Comparison of ENCODE assay signal across 14 cellular contexts in the genomic region with DNA sequence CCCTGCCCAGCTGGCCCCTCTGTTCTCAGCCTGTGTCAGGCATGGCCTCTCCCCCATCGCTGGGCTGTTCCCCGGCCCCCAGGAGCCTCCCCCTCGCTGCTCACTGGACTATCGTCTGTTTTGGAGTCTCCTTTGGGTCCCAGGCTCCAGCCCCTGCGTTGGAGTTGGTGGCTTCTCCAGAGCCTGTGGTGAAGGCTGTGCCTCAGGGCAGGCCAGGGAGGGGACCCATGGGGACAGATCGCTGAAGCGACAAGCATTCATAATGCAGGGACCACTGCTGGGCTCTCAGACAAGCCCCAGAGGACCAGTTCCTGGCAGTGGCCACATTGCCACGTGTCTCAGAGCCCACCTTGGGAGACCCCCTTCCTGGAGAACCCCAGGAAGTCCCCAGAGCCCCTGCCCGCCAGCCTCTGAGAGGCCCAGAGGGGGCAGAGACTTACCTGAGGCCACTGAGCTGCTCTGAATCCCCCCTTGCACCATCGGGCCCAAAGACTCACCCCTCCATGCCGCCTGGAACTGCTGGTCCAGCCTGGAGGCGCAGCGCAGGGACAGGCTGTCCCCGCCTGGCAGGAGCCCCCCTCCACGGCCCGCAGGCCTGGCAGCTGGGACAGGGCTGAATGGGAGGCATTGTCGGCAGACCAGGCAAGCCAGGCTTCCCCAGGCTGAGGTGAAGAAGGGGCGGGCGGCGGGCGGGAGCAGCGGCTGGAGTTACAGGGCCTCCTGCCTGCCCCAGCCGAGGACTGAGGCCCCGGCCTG. TPM values are rescaled to one million over a fixed set of nuclear protein-coding genes. Genes with fewer than 3 reads are reported as not detected.
DNase-seq lines count a peak whose midpoint lies in the region; ATAC-seq and TF ChIP-seq lines count a peak whose summit lies in the region.
"Had no signal": no experiment of that assay in that cellular context is flagged by ENCODE, and none has a peak within 500 bp of the region (broad histone marks: within the 10 kb centered on the region; RNA-seq: fewer than 3 reads in every experiment).

A gene with protein sequence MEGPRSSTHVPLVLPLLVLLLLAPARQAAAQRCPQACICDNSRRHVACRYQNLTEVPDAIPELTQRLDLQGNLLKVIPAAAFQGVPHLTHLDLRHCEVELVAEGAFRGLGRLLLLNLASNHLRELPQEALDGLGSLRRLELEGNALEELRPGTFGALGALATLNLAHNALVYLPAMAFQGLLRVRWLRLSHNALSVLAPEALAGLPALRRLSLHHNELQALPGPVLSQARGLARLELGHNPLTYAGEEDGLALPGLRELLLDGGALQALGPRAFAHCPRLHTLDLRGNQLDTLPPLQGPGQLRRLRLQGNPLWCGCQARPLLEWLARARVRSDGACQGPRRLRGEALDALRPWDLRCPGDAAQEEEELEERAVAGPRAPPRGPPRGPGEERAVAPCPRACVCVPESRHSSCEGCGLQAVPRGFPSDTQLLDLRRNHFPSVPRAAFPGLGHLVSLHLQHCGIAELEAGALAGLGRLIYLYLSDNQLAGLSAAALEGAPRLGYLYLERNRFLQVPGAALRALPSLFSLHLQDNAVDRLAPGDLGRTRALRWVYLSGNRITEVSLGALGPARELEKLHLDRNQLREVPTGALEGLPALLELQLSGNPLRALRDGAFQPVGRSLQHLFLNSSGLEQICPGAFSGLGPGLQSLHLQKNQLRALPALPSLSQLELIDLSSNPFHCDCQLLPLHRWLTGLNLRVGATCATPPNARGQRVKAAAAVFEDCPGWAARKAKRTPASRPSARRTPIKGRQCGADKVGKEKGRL (minus strand): TSS at position 555 of the 756 bp plus-strand sequence. CDS start 50 bp downstream, at position 505.

- POLR2A ChIA-PET in activated naive CD8-positive, alpha-beta T cell treated with anti-CD3 and anti-CD28 coated beads, Interleukin-2, amount 10 ng/mL, durations not matched to agents 7 days and 5 days (lab: Charles Lee): no interaction called here

- peaks cover 5% of the 10 kb centered on the region for H3K4me1 Mint-ChIP-seq in activated naive CD8-positive, alpha-beta T cell treated with anti-CD3 and anti-CD28 coated beads, Interleukin-2, amount 10 ng/mL, durations not matched to agents 7 days and 5 days
- peaks cover 2% of the 10 kb centered on the region for H3K4me1 Mint-ChIP-seq in activated naive CD8-positive, alpha-beta T cell treated with anti-CD3 and anti-CD28 coated beads for 36 hours

- H3K4me3 ChIP-seq in tibial nerve: peak within 1 kb of the TSS in 2 of 4 donors; percentile 15 to 16

- peak in 1 of 2 donors; percentile 45 for TF ChIP-seq POLR2A in tibial nerve (IDR thresholded peaks at IDR 0.05)

- ATAC-seq in activated naive CD8-positive, alpha-beta T cell treated with anti-CD3 and anti-CD28 coated beads, Interleukin-2, amount 10 ng/mL, durations not matched to agents 7 days and 5 days (ENCODE audit: low read depth): no peak
- ATAC-seq: stimulated activated naive CD8-positive, alpha-beta T cell treated with anti-CD3 and anti-CD28 coated beads, Interleukin-15, Interleukin-2, amounts not matched to agents 100 U/mL and 50 U/mL, for 24 hours had no signal

- peak within 1 kb of the TSS; percentile 58 for H3K27ac Mint-ChIP-seq in activated naive CD8-positive, alpha-beta T cell treated with anti-CD3 and anti-CD28 coated beads, Interleukin-2, amount 10 ng/mL, durations not matched to agents 7 days and 5 days
- H3K27ac Mint-ChIP-seq in activated naive CD8-positive, alpha-beta T cell treated with anti-CD3 and anti-CD28 coated beads for 36 hours: no peak within 1 kb of the TSS

- H3K27ac ChIP-seq in caudate nucleus (ENCODE audit: low read depth, low read length): peak within 1 kb of the TSS; percentile 99
- H3K27ac ChIP-seq in tibial nerve: peak within 1 kb of the TSS; percentile 70 to 96 (median 88)

- peak in 1 of 2 donors; percentile 86 for TF ChIP-seq EP300 in tibial nerve (IDR thresholded peaks at IDR 0.05)

- H3K4me1 ChIP-seq in tibial nerve: peaks cover 0 to 39% (median 17%) of the 10 kb centered on the region in 4 donors

- peak in 2 of 5 experiments; percentile 6 to 20 for TF ChIP-seq CTCF in tibial nerve (IDR thresholded peaks at IDR 0.05)

- no peaks in the 10 kb centered on the region for H3K9me3 ChIP-seq in tibial nerve

- DNase-seq in activated naive CD8-positive, alpha-beta T cell treated with anti-CD3 and anti-CD28 coated beads, Interleukin-2, amount 10 ng/mL, durations not matched to agents 7 days and 5 days: no peak
- no peak for DNase-seq in activated naive CD8-positive, alpha-beta T cell treated with anti-CD3 and anti-CD28 coated beads for 36 hours
- DNase-seq in caudate nucleus (lab: John Stamatoyannopoulos, UW) (peak in 59 of 61 donors; percentile 72 to 97 (median 94)), medulla oblongata (ENCODE audit: extremely low spot score) (peak; percentile 96), tibial nerve (ENCODE audit: low spot score in 2 of 2) (peak in 1 of 2 donors; percentile 37), NOMO-1 (lab: John Stamatoyannopoulos, UW; ENCODE audit: unreplicated experiment in 2 of 2) (no peak), iPS-NIHi11 (ENCODE audit: low spot score) (no peak), NCI-H446 (lab: John Stamatoyannopoulos, UW) (no peak)
- DNase-seq: activated CD4-positive, alpha-beta T cell treated with anti-CD3 and anti-CD28 coated beads for 4 hours; activated naive CD4-positive, alpha-beta T cell treated with anti-CD3 and anti-CD28 coated beads, Interleukin-2, amount 50 U/mL, for 16 hours; AML-193; NCI-H146; stimulated activated CD4-positive, alpha-beta T cell treated with anti-CD3 and anti-CD28 coated beads, Interleukin-2, amount 100 ng/mL, for 24 hours; stimulated activated naive CD8-positive, alpha-beta T cell treated with anti-CD3 and anti-CD28 coated beads, Interleukin-15, Interleukin-2, amounts not matched to agents 100 U/mL and 50 U/mL, for 24 hours had no signal

- no peaks in the 10 kb centered on the region for H3K27me3 Mint-ChIP-seq in activated naive CD8-positive, alpha-beta T cell treated with anti-CD3 and anti-CD28 coated beads, Interleukin-2, amount 10 ng/mL, durations not matched to agents 7 days and 5 days
- H3K27me3 Mint-ChIP-seq in activated naive CD8-positive, alpha-beta T cell treated with anti-CD3 and anti-CD28 coated beads for 36 hours: no peaks in the 10 kb centered on the region

- peaks cover 4% of the 10 kb centered on the region for H3K36me3 Mint-ChIP-seq in activated naive CD8-positive, alpha-beta T cell treated with anti-CD3 and anti-CD28 coated beads, Interleukin-2, amount 10 ng/mL, durations not matched to agents 7 days and 5 days
- peaks cover 2% of the 10 kb centered on the region for H3K36me3 Mint-ChIP-seq in activated naive CD8-positive, alpha-beta T cell treated with anti-CD3 and anti-CD28 coated beads for 36 hours

- 28 to 45% methylated on average over 2 to 14 of the region's 24 CpGs for WGBS in tibial nerve, 2 donors

- no peak within 1 kb of the TSS for H3K4me3 Mint-ChIP-seq in activated naive CD8-positive, alpha-beta T cell treated with anti-CD3 and anti-CD28 coated beads, Interleukin-2, amount 10 ng/mL, durations not matched to agents 7 days and 5 days
- H3K4me3 Mint-ChIP-seq in activated naive CD8-positive, alpha-beta T cell treated with anti-CD3 and anti-CD28 coated beads for 36 hours: no peak within 1 kb of the TSS

- H3K9me3 Mint-ChIP-seq in activated naive CD8-positive, alpha-beta T cell treated with anti-CD3 and anti-CD28 coated beads, Interleukin-2, amount 10 ng/mL, durations not matched to agents 7 days and 5 days: no peaks in the 10 kb centered on the region
- no peaks in the 10 kb centered on the region for H3K9me3 Mint-ChIP-seq in activated naive CD8-positive, alpha-beta T cell treated with anti-CD3 and anti-CD28 coated beads for 36 hours

- peaks cover 0 to 24% (median 0%) of the 10 kb centered on the region in 3 donors for H3K36me3 ChIP-seq in tibial nerve

- H3K27me3 ChIP-seq in tibial nerve: no peaks in the 10 kb centered on the region

RNA-seq across cellular contexts. Expression of the gene that starts here (rescaled TPM):
- under 1 TPM; 0.45 to 0.83 TPM for total RNA-seq in activated naive CD8-positive, alpha-beta T cell treated with anti-CD3 and anti-CD28 coated beads, Interleukin-2, amount 10 ng/mL, durations not matched to agents 7 days and 5 days
- total RNA-seq in activated naive CD8-positive, alpha-beta T cell treated with anti-CD3 and anti-CD28 coated beads for 36 hours: under 1 TPM; 0.22 to 0.39 TPM
- 10 to 100 TPM; 25.3 to 32.0 (median 27.5) TPM for total RNA-seq in tibial nerve

Comparison
In these comparisons a context has a peak if more than half of its experiments do, and no peak if none do; other contexts are left out.
1. RNA of the gene that starts here (total RNA-seq): 25.3 to 32.0 TPM in tibial nerve; 0.45 to 0.83 TPM in activated naive CD8-positive, alpha-beta T cell treated with anti-CD3 and anti-CD28 coated beads, Interleukin-2, amount 10 ng/mL, durations not matched to agents 7 days and 5 days and 0.22 to 0.39 TPM in activated naive CD8-positive, alpha-beta T cell treated with anti-CD3 and anti-CD28 coated beads for 36 hours; every median in the first group is over 10 times any median in the second.
2. DNase-seq: peak in caudate nucleus (59 of 61) and medulla oblongata (single experiment); none in activated naive CD8-positive, alpha-beta T cell treated with anti-CD3 and anti-CD28 coated beads, Interleukin-2, amount 10 ng/mL, durations not matched to agents 7 days and 5 days (single experiment), activated naive CD8-positive, alpha-beta T cell treated with anti-CD3 and anti-CD28 coated beads for 36 hours (single experiment), NOMO-1 (0 of 2), iPS-NIHi11 (single experiment) and NCI-H446 (0 of 2).